2 cellular contexts compared by ENCODE assay signal in genomic region chr4:151468715-151469696, GRCh38.
TF ChIP-seq lines count a peak whose summit lies in the region.

No MANE protein-coding gene starts in this region.

TF ChIP-seq in SK-N-SH treated with all-trans-retinoic acid at 6 μM for 48 hours, 23 proteins besides CTCF, POLR2A, EP300 and RAD21 (continued from another document):
- TF ChIP-seq ZNF8 (CRISPR knock-in tag; IDR thresholded peaks at IDR 0.05): no peak
- no peak for TF ChIP-seq PATZ1 (CRISPR knock-in tag; IDR thresholded peaks at IDR 0.05; ENCODE audit: borderline replicate concordance)
- TF ChIP-seq CSRNP3 (CRISPR knock-in tag; IDR thresholded peaks at IDR 0.05): no peak
- TF ChIP-seq CREB5 (CRISPR knock-in tag; IDR thresholded peaks at IDR 0.05; ENCODE audit: low read depth): no peak
- no peak for TF ChIP-seq PPARA (CRISPR knock-in tag; IDR thresholded peaks at IDR 0.05; ENCODE audit: borderline replicate concordance)
- TF ChIP-seq ESRRG (CRISPR knock-in tag; IDR thresholded peaks at IDR 0.05): no peak
- TF ChIP-seq POU6F1 (CRISPR knock-in tag; IDR thresholded peaks at IDR 0.05; ENCODE audit: borderline replicate concordance, low read depth): no peak
- TF ChIP-seq TSHZ2 (CRISPR knock-in tag; IDR thresholded peaks at IDR 0.05): no peak
- TF ChIP-seq ARNTL (CRISPR knock-in tag; IDR thresholded peaks at IDR 0.05; ENCODE audit: borderline replicate concordance, low read depth): no peak

TF ChIP-seq in SK-N-SH, 30 proteins besides CTCF, POLR2A, EP300 and RAD21 (continued from another document):
- TF ChIP-seq IRF3 (IDR thresholded peaks at IDR 0.05; ENCODE audit: low read depth, low read length) (no peak), CHD2 (IDR thresholded peaks at IDR 0.05; ENCODE audit: low read length, partially characterized antibody) (no peak), SMC3 (IDR thresholded peaks at IDR 0.05; ENCODE audit: low read depth, low read length) (no peak), GATA2 (CRISPR knock-in tag; IDR thresholded peaks at IDR 0.05) (no peak), EZH2phosphoT487 (IDR thresholded peaks at IDR 0.05; ENCODE audit: borderline replicate concordance, low read depth) (no peak), ZBTB33 (IDR thresholded peaks at IDR 0.05; ENCODE audit: borderline replicate concordance, low read depth) (no peak)
